ENCODE assay signal across 8 cellular contexts in the genomic region with DNA sequence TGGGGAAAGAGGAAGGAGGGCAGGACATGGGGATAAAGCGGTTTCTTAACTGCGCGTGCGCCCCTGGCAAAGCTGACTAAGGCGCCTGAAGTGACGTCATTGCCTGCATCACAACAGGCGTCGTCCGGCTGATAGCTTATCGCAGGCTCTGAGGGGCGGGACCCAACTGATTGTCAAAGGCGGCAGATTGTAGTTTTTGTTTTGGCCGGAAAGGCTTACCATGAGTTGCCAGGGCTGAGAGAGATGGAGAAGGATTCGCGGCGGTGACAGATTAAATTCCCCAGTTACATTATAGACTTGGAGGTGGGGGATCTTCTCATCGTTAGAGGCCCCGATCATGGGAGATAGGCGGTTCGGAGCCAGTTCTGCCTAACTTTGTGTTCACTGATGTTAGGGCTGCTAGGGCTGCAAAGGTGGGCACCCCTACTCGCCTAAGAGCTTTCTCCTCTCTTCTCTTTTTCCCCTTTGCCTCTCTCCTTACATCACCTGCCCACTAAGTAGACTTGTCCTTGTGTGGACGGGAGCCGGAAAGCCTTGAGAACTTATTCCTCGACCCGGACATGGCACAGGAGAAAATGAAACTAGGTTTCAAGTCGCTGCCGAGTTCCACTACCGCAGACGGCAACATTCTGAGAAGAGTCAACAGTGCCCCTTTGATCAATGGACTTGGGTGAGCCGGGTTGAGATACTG. TPM values are rescaled to one million over a fixed set of nuclear protein-coding genes. Genes with fewer than 3 reads are reported as not detected.
DNase-seq lines count a peak whose midpoint lies in the region; ATAC-seq, FAIRE-seq and TF ChIP-seq lines count a peak whose summit lies in the region.

No MANE protein-coding gene starts in this region.

- H3K36me3 ChIP-seq in WERI-Rb-1 (no peaks in the 10 kb centered on the region), bronchial epithelial cell (ENCODE audit: control insufficient read depth, insufficient read depth, low read length) (no peaks in the 10 kb centered on the region), small intestine (ENCODE audit: control insufficient read depth in 2 of 2, insufficient read depth in 2 of 2, low read length in 2 of 2) (no peaks in the 10 kb centered on the region)

- peak overlapping the region; percentile 52 for H3K27ac ChIP-seq in AG04450 (ENCODE audit: low read depth, low read length)
- peak overlapping the region; percentile 64 for H3K27ac ChIP-seq in WERI-Rb-1
- H3K27ac ChIP-seq in small intestine (ENCODE audit: low read depth in 1 of 2, low read length in 1 of 2), result peak overlapping the region; percentile 74 to 92

- TF ChIP-seq CTCF in AG04450 (IDR thresholded peaks at IDR 0.05; ENCODE audit: low read depth, low read length) (no peak), WERI-Rb-1 (IDR thresholded peaks at IDR 0.05; ENCODE audit: low read depth, low read length) (no peak), bronchial epithelial cell (IDR thresholded peaks at IDR 0.05; ENCODE audit: insufficient read depth, low read length, severe bottlenecking) (no peak)

- H3K4me3 ChIP-seq in AG04450 (ENCODE audit: low read depth, low read length), result peak overlapping the region; percentile 73
- H3K4me3 ChIP-seq in WERI-Rb-1 (ENCODE audit: low read depth, low read length), result peak overlapping the region; percentile 72
- peak overlapping the region; percentile 50 for H3K4me3 ChIP-seq in bronchial epithelial cell (ENCODE audit: low read depth, low read length)
- peak overlapping the region; percentile 24 to 43 for H3K4me3 ChIP-seq in small intestine (ENCODE audit: low read depth in 1 of 2, low read length in 2 of 2)

- H3K27me3 ChIP-seq in AG04450 (ENCODE audit: control insufficient read depth, insufficient read depth, low read length) (no peaks in the 10 kb centered on the region), WERI-Rb-1 (ENCODE audit: insufficient read depth, low read depth, severe bottlenecking) (peaks cover 6% of the 10 kb centered on the region), bronchial epithelial cell (ENCODE audit: control insufficient read depth, insufficient read depth, low read length) (no peaks in the 10 kb centered on the region), small intestine (ENCODE audit: control insufficient read depth in 2 of 2, insufficient read depth in 2 of 2, low read length in 2 of 2) (no peaks in the 10 kb centered on the region)

- POLR2A ChIA-PET in AG04450 (lab: Yijun Ruan, JAX), result interaction anchor here (0.6 kb wide), 2 partner anchors 59 to 110 kb away, joined by 3 to 4 read pairs; no protein-coding TSS in a partner anchor

- FAIRE-seq in bronchial epithelial cell (lab: Jason Lieb, UNC), result peak; percentile 47
- FAIRE-seq in small intestine (lab: Jason Lieb, UNC), result no peak

- peak; percentile 90 for ATAC-seq in GM18907 (IDR thresholded peaks at IDR 0.05; ENCODE audit: unreplicated experiment)
- ATAC-seq in HG03135 (IDR thresholded peaks at IDR 0.05; ENCODE audit: unreplicated experiment), result peak; percentile 86

- H3K9me3 ChIP-seq in AG04450 (ENCODE audit: control insufficient read depth, insufficient read depth, low read length), result no peaks in the 10 kb centered on the region
- no peaks in the 10 kb centered on the region for H3K9me3 ChIP-seq in WERI-Rb-1 (ENCODE audit: severe bottlenecking)
- no peaks in the 10 kb centered on the region for H3K9me3 ChIP-seq in small intestine (ENCODE audit: control insufficient read depth, low read depth)

- WGBS in small intestine, 3 donors, result 0 to 36% (median 13%) methylated on average over 29 to 30 of the region's 30 CpGs

- H3K4me1 ChIP-seq in small intestine (ENCODE audit: control insufficient read depth in 2 of 2, insufficient read depth in 1 of 2, low read depth in 1 of 2, low read length in 1 of 2), result no peaks in the 10 kb centered on the region

- DNase-seq in AG04450 (ENCODE audit: low read depth, low spot score) (peak; percentile 83), NCI-H2196 (lab: John Stamatoyannopoulos, UW; ENCODE audit: unreplicated experiment) (peak; percentile 88), WERI-Rb-1 (peak; percentile 90), bronchial epithelial cell (ENCODE audit: low read depth) (peak; percentile 85), iPS-NIHi11 (ENCODE audit: low spot score) (peak; percentile 77), small intestine (peak; percentile 93)

- CTCF ChIA-PET in AG04450 (lab: Charles Lee), result interaction anchor here (0.7 to 1.2 kb wide), 4 partner anchors 57 to 236 kb away, joined by 3 to 4 read pairs (median 4); no protein-coding TSS in a partner anchor

RNA-seq across cellular contexts. Expression of gene PABIR2, which starts 10.2 kb away (rescaled TPM):
- 20.1 and 21.6 TPM in 2 replicates for polyA plus RNA-seq in AG04450 (2011; rRNA removed)
- polyA minus RNA-seq in AG04450 (2011; rRNA and poly(A)+ RNA removed), result 11.8 and 13.9 TPM in 2 replicates
- total RNA-seq in bronchial epithelial cell, result 6.8 and 7.2 TPM in 2 replicates
- polyA plus RNA-seq in small intestine, result 10 to 100 TPM; 16.8 to 23.7 (median 18.1) TPM

Comparison
In these comparisons a context has a peak if more than half of its experiments do, and no peak if none do; other contexts are left out.
1. Peak in every context shown above with its lines: DNase-seq, ATAC-seq, H3K4me3 ChIP-seq and H3K27ac ChIP-seq.